2 cellular contexts compared by ENCODE assay signal in the genomic region with DNA sequence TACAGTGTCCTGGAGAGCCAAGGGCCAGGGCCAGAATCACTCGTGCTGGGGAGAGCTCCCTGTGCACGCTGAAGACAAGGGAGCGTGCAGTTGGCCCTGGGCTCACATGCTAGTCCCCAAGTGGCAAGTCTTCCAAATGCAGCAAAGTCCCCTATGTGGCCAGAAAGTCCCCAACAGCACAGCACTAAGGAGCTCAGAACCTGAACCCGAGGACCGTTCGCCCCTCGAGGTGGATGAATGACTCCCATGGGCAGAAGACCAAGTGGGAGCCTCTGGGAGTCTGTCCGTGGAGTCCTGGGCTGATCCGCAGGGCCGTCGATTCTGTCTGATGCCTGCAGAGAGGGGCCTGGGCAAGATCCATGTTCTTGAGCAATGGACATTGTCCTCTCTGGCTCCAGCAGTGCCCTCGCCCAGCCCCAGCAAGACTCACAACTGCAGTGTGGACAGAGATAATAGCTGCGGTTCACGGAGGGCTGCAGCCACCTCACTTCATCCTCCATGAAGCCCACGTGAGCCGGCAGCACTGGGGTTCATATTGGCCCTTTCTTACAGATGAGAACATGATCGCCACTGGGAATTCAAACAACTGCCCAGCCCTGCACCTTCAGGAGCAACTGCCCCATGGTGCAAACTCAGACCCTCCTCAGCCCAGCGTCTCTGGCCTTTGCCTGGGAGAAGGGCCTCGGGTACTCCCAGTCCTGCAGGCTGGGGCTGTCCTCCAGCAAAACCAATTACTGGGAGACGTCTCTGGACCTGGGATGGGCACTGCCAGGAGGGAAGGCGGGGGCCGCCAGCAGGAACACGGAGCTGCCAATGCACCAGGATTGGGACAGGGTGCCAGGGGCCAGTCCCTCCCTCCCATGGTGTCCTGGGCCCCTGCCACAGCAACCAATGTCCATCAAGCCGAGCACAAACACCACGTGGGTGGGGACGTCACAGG.
TF ChIP-seq lines count a peak whose summit lies in the region.

No MANE protein-coding gene starts in this region.

TF ChIP-seq in HepG2, 621 proteins besides CTCF, POLR2A, EP300 and RAD21:
- TF ChIP-seq ATM (IDR thresholded peaks at IDR 0.05; ENCODE audit: borderline replicate concordance) (no peak), KLF13 (CRISPR knock-in tag; IDR thresholded peaks at IDR 0.05) (no peak), ZNF773 (CRISPR knock-in tag; IDR thresholded peaks at IDR 0.05; ENCODE audit: borderline replicate concordance) (no peak), ZNF709 (CRISPR knock-in tag; IDR thresholded peaks at IDR 0.05) (no peak), TBX2 (CRISPR knock-in tag; IDR thresholded peaks at IDR 0.05; ENCODE audit: borderline replicate concordance) (no peak), ZNF790 (CRISPR knock-in tag; IDR thresholded peaks at IDR 0.05; ENCODE audit: borderline replicate concordance) (no peak), JUNB (CRISPR knock-in tag; IDR thresholded peaks at IDR 0.05; ENCODE audit: borderline replicate concordance) (no peak), ZNF724P (CRISPR knock-in tag; IDR thresholded peaks at IDR 0.05; ENCODE audit: borderline replicate concordance) (no peak), KMT2B (CRISPR knock-in tag; IDR thresholded peaks at IDR 0.05) (no peak), ISL2 (CRISPR knock-in tag; IDR thresholded peaks at IDR 0.05) (no peak), GABPB1 (CRISPR knock-in tag; IDR thresholded peaks at IDR 0.05) (no peak), ZNF121 (CRISPR knock-in tag; IDR thresholded peaks at IDR 0.05) (no peak), ZNF337 (CRISPR knock-in tag; IDR thresholded peaks at IDR 0.05; ENCODE audit: borderline replicate concordance, low read depth) (no peak), ZNF839 (CRISPR knock-in tag; IDR thresholded peaks at IDR 0.05; ENCODE audit: borderline replicate concordance) (no peak)
- TF ChIP-seq, protein P1, sequence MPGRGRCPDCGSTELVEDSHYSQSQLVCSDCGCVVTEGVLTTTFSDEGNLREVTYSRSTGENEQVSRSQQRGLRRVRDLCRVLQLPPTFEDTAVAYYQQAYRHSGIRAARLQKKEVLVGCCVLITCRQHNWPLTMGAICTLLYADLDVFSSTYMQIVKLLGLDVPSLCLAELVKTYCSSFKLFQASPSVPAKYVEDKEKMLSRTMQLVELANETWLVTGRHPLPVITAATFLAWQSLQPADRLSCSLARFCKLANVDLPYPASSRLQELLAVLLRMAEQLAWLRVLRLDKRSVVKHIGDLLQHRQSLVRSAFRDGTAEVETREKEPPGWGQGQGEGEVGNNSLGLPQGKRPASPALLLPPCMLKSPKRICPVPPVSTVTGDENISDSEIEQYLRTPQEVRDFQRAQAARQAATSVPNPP (CRISPR knock-in tag; IDR thresholded peaks at IDR 0.05): no peak
- TF ChIP-seq, protein P2, sequence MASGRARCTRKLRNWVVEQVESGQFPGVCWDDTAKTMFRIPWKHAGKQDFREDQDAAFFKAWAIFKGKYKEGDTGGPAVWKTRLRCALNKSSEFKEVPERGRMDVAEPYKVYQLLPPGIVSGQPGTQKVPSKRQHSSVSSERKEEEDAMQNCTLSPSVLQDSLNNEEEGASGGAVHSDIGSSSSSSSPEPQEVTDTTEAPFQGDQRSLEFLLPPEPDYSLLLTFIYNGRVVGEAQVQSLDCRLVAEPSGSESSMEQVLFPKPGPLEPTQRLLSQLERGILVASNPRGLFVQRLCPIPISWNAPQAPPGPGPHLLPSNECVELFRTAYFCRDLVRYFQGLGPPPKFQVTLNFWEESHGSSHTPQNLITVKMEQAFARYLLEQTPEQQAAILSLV (CRISPR knock-in tag; IDR thresholded peaks at IDR 0.05; ENCODE audit: borderline replicate concordance): no peak
- TF ChIP-seq, protein P3, sequence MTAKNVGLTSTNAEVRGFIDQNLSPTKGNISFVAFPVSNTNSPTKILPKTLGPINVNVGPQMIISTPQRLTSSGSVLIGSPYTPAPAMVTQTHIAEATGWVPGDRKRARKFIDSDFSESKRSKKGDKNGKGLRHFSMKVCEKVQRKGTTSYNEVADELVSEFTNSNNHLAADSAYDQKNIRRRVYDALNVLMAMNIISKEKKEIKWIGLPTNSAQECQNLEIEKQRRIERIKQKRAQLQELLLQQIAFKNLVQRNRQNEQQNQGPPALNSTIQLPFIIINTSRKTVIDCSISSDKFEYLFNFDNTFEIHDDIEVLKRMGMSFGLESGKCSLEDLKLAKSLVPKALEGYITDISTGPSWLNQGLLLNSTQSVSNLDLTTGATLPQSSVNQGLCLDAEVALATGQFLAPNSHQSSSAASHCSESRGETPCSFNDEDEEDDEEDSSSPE (CRISPR knock-in tag; IDR thresholded peaks at IDR 0.05): no peak
- TF ChIP-seq, protein P4, sequence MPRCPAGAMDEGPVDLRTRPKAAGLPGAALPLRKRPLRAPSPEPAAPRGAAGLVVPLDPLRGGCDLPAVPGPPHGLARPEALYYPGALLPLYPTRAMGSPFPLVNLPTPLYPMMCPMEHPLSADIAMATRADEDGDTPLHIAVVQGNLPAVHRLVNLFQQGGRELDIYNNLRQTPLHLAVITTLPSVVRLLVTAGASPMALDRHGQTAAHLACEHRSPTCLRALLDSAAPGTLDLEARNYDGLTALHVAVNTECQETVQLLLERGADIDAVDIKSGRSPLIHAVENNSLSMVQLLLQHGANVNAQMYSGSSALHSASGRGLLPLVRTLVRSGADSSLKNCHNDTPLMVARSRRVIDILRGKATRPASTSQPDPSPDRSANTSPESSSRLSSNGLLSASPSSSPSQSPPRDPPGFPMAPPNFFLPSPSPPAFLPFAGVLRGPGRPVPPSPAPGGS (CRISPR knock-in tag; IDR thresholded peaks at IDR 0.05): no peak
- TF ChIP-seq, protein P5, sequence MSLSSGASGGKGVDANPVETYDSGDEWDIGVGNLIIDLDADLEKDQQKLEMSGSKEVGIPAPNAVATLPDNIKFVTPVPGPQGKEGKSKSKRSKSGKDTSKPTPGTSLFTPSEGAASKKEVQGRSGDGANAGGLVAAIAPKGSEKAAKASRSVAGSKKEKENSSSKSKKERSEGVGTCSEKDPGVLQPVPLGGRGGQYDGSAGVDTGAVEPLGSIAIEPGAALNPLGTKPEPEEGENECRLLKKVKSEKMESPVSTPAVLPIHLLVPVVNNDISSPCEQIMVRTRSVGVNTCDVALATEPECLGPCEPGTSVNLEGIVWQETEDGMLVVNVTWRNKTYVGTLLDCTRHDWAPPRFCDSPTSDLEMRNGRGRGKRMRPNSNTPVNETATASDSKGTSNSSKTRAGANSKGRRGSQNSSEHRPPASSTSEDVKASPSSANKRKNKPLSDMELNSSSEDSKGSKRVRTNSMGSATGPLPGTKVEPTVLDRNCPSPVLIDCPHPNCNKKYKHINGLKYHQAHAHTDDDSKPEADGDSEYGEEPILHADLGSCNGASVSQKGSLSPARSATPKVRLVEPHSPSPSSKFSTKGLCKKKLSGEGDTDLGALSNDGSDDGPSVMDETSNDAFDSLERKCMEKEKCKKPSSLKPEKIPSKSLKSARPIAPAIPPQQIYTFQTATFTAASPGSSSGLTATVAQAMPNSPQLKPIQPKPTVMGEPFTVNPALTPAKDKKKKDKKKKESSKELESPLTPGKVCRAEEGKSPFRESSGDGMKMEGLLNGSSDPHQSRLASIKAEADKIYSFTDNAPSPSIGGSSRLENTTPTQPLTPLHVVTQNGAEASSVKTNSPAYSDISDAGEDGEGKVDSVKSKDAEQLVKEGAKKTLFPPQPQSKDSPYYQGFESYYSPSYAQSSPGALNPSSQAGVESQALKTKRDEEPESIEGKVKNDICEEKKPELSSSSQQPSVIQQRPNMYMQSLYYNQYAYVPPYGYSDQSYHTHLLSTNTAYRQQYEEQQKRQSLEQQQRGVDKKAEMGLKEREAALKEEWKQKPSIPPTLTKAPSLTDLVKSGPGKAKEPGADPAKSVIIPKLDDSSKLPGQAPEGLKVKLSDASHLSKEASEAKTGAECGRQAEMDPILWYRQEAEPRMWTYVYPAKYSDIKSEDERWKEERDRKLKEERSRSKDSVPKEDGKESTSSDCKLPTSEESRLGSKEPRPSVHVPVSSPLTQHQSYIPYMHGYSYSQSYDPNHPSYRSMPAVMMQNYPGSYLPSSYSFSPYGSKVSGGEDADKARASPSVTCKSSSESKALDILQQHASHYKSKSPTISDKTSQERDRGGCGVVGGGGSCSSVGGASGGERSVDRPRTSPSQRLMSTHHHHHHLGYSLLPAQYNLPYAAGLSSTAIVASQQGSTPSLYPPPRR (CRISPR knock-in tag; IDR thresholded peaks at IDR 0.05; ENCODE audit: borderline replicate concordance): no peak
TF ChIP-seq in HepG2: peak in this region for 0.

TF ChIP-seq in K562, 482 proteins besides CTCF, POLR2A, EP300 and RAD21:
- TF ChIP-seq ZNF764 (CRISPR knock-in tag; IDR thresholded peaks at IDR 0.05; ENCODE audit: low read depth) (no peak), TBL1XR1 (IDR thresholded peaks at IDR 0.05; ENCODE audit: low read length in 2 of 2) (no peak), SMAD2 (IDR thresholded peaks at IDR 0.05; ENCODE audit: low read depth, low read length) (no peak), FOXA3 (CRISPR knock-in tag; conservative IDR thresholded peaks at IDR 0.05 in 1 of 2, IDR thresholded peaks at IDR 0.05 in 1 of 2) (no peak)
- TF ChIP-seq, protein P6, sequence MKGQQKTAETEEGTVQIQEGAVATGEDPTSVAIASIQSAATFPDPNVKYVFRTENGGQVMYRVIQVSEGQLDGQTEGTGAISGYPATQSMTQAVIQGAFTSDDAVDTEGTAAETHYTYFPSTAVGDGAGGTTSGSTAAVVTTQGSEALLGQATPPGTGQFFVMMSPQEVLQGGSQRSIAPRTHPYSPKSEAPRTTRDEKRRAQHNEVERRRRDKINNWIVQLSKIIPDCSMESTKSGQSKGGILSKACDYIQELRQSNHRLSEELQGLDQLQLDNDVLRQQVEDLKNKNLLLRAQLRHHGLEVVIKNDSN (CRISPR knock-in tag; IDR thresholded peaks at IDR 0.05): 0 out of 2 replicates have a peak, but pooled peaks have one; percentile 20
